ENCODE assay signal across 11 cellular contexts in genomic region chr2:43074592-43075053, GRCh38.
DNase-seq lines count a peak whose midpoint lies in the region; ATAC-seq and FAIRE-seq lines count a peak whose summit lies in the region.
"Had no signal": no experiment of that assay in that cellular context is flagged by ENCODE, and none has a peak within 500 bp of the region (broad histone marks: within the 10 kb centered on the region; RNA-seq: fewer than 3 reads in every experiment).

No MANE protein-coding gene starts in this region.

- no peaks in the 10 kb centered on the region for H3K36me3 ChIP-seq in stomach smooth muscle (ENCODE audit: control insufficient read depth in 2 of 2, insufficient read depth in 2 of 2, low read length in 2 of 2)
- H3K36me3 ChIP-seq: BLaER1 treated with 17β-estradiol and CSF1 and Interleukin-3, amounts not matched to agents 10 nM and 100 nM had no signal

- ATAC-seq in HG03139 (IDR thresholded peaks at IDR 0.05; ENCODE audit: unreplicated experiment): no peak

- H3K9ac ChIP-seq in stomach smooth muscle (ENCODE audit: low read length in 2 of 2): peak overlapping the region; percentile 21 to 56
- H3K9ac ChIP-seq: BLaER1 treated with 17β-estradiol and CSF1 and Interleukin-3, amounts not matched to agents 10 nM and 100 nM had no signal

- no peak overlapping the region for H3K4me3 ChIP-seq in stomach smooth muscle (ENCODE audit: low read length in 2 of 2)
- H3K4me3 ChIP-seq: BLaER1 treated with 17β-estradiol and CSF1 and Interleukin-3, amounts not matched to agents 10 nM and 100 nM had no signal

- H3K27me3 ChIP-seq in stomach smooth muscle (ENCODE audit: control insufficient read depth in 1 of 2, insufficient read depth in 2 of 2, low read length in 2 of 2): no peaks in the 10 kb centered on the region
- H3K27me3 ChIP-seq: BLaER1 treated with 17β-estradiol and CSF1 and Interleukin-3, amounts not matched to agents 10 nM and 100 nM had no signal

- peaks cover 55% of the 10 kb centered on the region for H3K4me1 ChIP-seq in stomach smooth muscle (ENCODE audit: control insufficient read depth, insufficient read depth, low read length)

- H3K27ac ChIP-seq in caudate nucleus (ENCODE audit: low read depth, low read length) (peak overlapping the region; percentile 52), stomach smooth muscle (ENCODE audit: low read length) (peak overlapping the region; percentile 70)
- H3K27ac ChIP-seq: BLaER1 treated with 17β-estradiol and CSF1 and Interleukin-3, amounts not matched to agents 10 nM and 100 nM had no signal

- peak; percentile 4 for FAIRE-seq in HTR-8/SVneo (lab: Jason Lieb, UNC)
- FAIRE-seq: TTC549 had no signal

- H3K9me3 ChIP-seq in stomach smooth muscle (ENCODE audit: control insufficient read depth in 2 of 2, low read length in 2 of 2): no peaks in the 10 kb centered on the region
- H3K9me3 ChIP-seq: BLaER1 treated with 17β-estradiol and CSF1 and Interleukin-3, amounts not matched to agents 10 nM and 100 nM had no signal

- no peak for DNase-seq in HTR-8/SVneo (ENCODE audit: insufficient read length, low spot score)
- no peak for DNase-seq in caudate nucleus (lab: John Stamatoyannopoulos, UW)
- peak; percentile 59 for DNase-seq in mesenteric fat pad (ENCODE audit: low spot score)
- no peak for DNase-seq in dermis blood vessel endothelial cell
- DNase-seq in HuH-7.5 (ENCODE audit: low spot score): no peak
- no peak for DNase-seq in NCI-H2081 treated with DMSO at 0.1 percent for 48 hours (lab: John Stamatoyannopoulos, UW)
- DNase-seq: NCI-H2171 had no signal
